25 cellular contexts compared by ENCODE assay signal in the genomic region with DNA sequence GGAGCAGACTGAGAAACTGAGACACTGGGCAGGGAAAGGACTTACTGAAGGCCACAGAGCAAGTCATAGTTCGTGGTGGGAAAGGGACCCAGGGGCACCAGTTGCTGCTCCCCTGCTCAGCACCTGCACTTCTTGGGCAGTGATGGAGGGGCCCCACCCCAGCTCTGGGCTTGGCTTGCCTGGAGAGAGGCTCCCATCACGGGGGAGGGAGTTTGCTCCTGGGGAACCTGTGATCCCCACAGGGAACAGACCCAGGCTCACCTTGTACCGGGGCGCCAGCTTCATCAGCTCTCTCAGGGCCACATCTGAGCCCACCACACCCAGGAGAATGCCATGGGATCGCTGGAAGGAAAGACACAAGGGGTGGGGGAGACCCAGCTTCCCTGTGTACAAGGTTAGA. TPM values are rescaled to one million over a fixed set of nuclear protein-coding genes. Genes with fewer than 3 reads are reported as not detected.
"Had no signal": no experiment of that assay in that cellular context is flagged by ENCODE, and none has a peak within 500 bp of the region (broad histone marks: within the 10 kb centered on the region; RNA-seq: fewer than 3 reads in every experiment).

No MANE protein-coding gene starts in this region.

- H3K4me3 ChIP-seq: dorsolateral prefrontal cortex, heart right ventricle, left lung, neural progenitor cell, psoas muscle, thoracic aorta, upper lobe of left lung had no signal

- H3K27me3 Mint-ChIP-seq: activated naive CD8-positive, alpha-beta T cell treated with anti-CD3 and anti-CD28 coated beads for 36 hours had no signal

- H3K27ac Mint-ChIP-seq: activated naive CD8-positive, alpha-beta T cell treated with anti-CD3 and anti-CD28 coated beads for 36 hours; immature natural killer cell; naive thymus-derived CD8-positive, alpha-beta T cell had no signal

- DNase-seq: activated CD4-positive, alpha-beta T cell treated with anti-CD3 and anti-CD28 coated beads, Interleukin-2, amount 50 U/mL, for 48 hours; activated naive CD4-positive, alpha-beta T cell treated with Interleukin-2 at 50 U/mL for 16 hours; activated naive CD8-positive, alpha-beta T cell treated with anti-CD3 and anti-CD28 coated beads for 36 hours; activated T-cell treated with anti-CD3 and anti-CD28 coated beads, Interleukin-2, amount 50 U/mL, for 4 hours; central memory CD4-positive, alpha-beta T cell; dorsolateral prefrontal cortex; heart right ventricle; immature natural killer cell; left lung; psoas muscle; right cardiac atrium; stimulated activated CD4-positive, alpha-beta T cell treated with anti-CD3 and anti-CD28 coated beads, Interleukin-4, amount 100 ng/mL, for 24 hours; stimulated activated naive CD4-positive, alpha-beta T cell treated with Interleukin-2 at 50 U/mL for 16 hours; upper lobe of left lung had no signal

- H3K9me3 Mint-ChIP-seq: activated naive CD8-positive, alpha-beta T cell treated with anti-CD3 and anti-CD28 coated beads for 36 hours; activated T-cell treated with anti-CD3 and anti-CD28 coated beads, Interleukin-2, amount 50 U/mL, for 4 hours; immature natural killer cell; naive thymus-derived CD8-positive, alpha-beta T cell; neural progenitor cell had no signal

- H3K36me3 Mint-ChIP-seq: activated naive CD8-positive, alpha-beta T cell treated with anti-CD3 and anti-CD28 coated beads for 36 hours; immature natural killer cell; naive thymus-derived CD8-positive, alpha-beta T cell; neural progenitor cell had no signal

- H3K4me1 Mint-ChIP-seq: activated naive CD8-positive, alpha-beta T cell treated with anti-CD3 and anti-CD28 coated beads for 36 hours; immature natural killer cell; naive thymus-derived CD8-positive, alpha-beta T cell; neural progenitor cell had no signal

- ATAC-seq: activated CD4-positive, CD25-positive, alpha-beta regulatory T cell treated with anti-CD3 and anti-CD28 coated beads, Interleukin-2, amount 50 U/mL, for 24 hours; activated T-cell treated with anti-CD3 and anti-CD28 coated beads, Interleukin-2, amount 50 U/mL, for 4 hours; heart right ventricle; left lung; naive thymus-derived CD8-positive, alpha-beta T cell; psoas muscle; right cardiac atrium had no signal

- H3K27ac ChIP-seq: dorsolateral prefrontal cortex, heart right ventricle, left lung, neural progenitor cell, psoas muscle, thoracic aorta, upper lobe of left lung, VCaP had no signal

- H3K4me3 Mint-ChIP-seq: activated naive CD8-positive, alpha-beta T cell treated with anti-CD3 and anti-CD28 coated beads for 36 hours; activated T-cell treated with anti-CD3 and anti-CD28 coated beads, Interleukin-2, amount 50 U/mL, for 4 hours; immature natural killer cell; naive thymus-derived CD8-positive, alpha-beta T cell; neural progenitor cell had no signal

RNA-seq across cellular contexts. Expression of a gene that starts 39.8 kb away (rescaled TPM):
- total RNA-seq: lung microvascular endothelial cell had no signal

RNA-seq across cellular contexts. Expression of a gene that starts 58.3 kb away (rescaled TPM):
- total RNA-seq: activated naive CD8-positive, alpha-beta T cell treated with anti-CD3 and anti-CD28 coated beads for 36 hours; astrocyte; fibroblast of villous mesenchyme; heart right ventricle; kidney epithelial cell; left lung; lung microvascular endothelial cell; osteoblast; psoas muscle; right cardiac atrium; T-helper 2 cell treated with Interferon-gamma antibody and Interleukin-4, amounts not matched to agents 100 ng/mL and 5 ng/mL, for 36 hours; thoracic aorta; upper lobe of left lung had no signal
